Comparison of ENCODE assay signal across 1 cellular context in the genomic region with DNA sequence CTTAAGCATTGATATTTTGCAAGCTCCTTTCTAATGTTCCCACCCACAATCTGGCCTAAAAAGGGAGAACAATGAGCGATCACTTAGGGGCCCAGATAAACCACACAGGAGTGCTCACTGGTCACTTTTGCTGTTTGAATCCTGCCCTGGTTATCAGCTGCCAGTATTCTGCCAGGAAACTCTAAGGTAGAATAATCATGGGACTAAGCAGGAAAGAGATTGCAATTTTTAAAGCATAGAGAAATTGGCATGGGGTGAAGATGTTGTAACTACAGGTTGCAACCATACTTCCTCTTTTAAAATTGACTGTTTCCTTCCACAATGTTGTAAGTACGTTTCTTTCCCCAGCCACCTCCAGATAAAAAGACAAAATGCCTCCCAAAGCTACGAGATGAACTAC.
TF ChIP-seq lines count a peak whose summit lies in the region.

No MANE protein-coding gene starts in this region.

TF ChIP-seq in SK-N-SH treated with all-trans-retinoic acid at 6 μM for 48 hours, 23 proteins besides CTCF, POLR2A, EP300 and RAD21 (continued from another document):
- TF ChIP-seq, protein P1, sequence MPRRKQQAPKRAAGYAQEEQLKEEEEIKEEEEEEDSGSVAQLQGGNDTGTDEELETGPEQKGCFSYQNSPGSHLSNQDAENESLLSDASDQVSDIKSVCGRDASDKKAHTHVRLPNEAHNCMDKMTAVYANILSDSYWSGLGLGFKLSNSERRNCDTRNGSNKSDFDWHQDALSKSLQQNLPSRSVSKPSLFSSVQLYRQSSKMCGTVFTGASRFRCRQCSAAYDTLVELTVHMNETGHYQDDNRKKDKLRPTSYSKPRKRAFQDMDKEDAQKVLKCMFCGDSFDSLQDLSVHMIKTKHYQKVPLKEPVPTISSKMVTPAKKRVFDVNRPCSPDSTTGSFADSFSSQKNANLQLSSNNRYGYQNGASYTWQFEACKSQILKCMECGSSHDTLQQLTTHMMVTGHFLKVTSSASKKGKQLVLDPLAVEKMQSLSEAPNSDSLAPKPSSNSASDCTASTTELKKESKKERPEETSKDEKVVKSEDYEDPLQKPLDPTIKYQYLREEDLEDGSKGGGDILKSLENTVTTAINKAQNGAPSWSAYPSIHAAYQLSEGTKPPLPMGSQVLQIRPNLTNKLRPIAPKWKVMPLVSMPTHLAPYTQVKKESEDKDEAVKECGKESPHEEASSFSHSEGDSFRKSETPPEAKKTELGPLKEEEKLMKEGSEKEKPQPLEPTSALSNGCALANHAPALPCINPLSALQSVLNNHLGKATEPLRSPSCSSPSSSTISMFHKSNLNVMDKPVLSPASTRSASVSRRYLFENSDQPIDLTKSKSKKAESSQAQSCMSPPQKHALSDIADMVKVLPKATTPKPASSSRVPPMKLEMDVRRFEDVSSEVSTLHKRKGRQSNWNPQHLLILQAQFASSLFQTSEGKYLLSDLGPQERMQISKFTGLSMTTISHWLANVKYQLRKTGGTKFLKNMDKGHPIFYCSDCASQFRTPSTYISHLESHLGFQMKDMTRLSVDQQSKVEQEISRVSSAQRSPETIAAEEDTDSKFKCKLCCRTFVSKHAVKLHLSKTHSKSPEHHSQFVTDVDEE (CRISPR knock-in tag; IDR thresholded peaks at IDR 0.05) = no peak
- TF ChIP-seq ESRRG (CRISPR knock-in tag; IDR thresholded peaks at IDR 0.05) = no peak
- no peak for TF ChIP-seq ZFP30 (CRISPR knock-in tag; IDR thresholded peaks at IDR 0.05)
- no peak for TF ChIP-seq ZNF565 (CRISPR knock-in tag; conservative IDR thresholded peaks at IDR 0.05; ENCODE audit: low read depth)
- TF ChIP-seq ZNF70 (CRISPR knock-in tag; IDR thresholded peaks at IDR 0.05) = no peak
